ENCODE assay signal across 9 cellular contexts in genomic region chr9:137055385-137056364, GRCh38. TPM values are rescaled to one million over a fixed set of nuclear protein-coding genes. Genes with fewer than 3 reads are reported as not detected.
A peak's percentile ranks its signal among the peaks of the same experiment; 100 is the strongest.
DNase-seq lines count a peak whose midpoint lies in the region; ATAC-seq and TF ChIP-seq lines count a peak whose summit lies in the region.
"Had no signal": no experiment of that assay in that cellular context is flagged by ENCODE, and none has a peak within 500 bp of the region (broad histone marks: within the 10 kb centered on the region; RNA-seq: fewer than 3 reads in every experiment).

No MANE protein-coding gene starts in this region.

- H3K9me3 ChIP-seq in IMR-90 (ENCODE audit: control insufficient read depth, insufficient read depth, low read length) = no peaks in the 10 kb centered on the region

- 34% methylated on average over 11 of the region's 28 CpGs; no CpG with 5 or more reads in 1 of the 2 experiments for WGBS in IMR-90 (ENCODE audit: extremely low coverage in 2 of 2, insufficient read length in 1 of 2), 2 experiments

- no peaks in the 10 kb centered on the region for H3K79me1 ChIP-seq in IMR-90 (ENCODE audit: low read depth in 1 of 2, low read length in 2 of 2)

- no peak for TF ChIP-seq RAD21 in IMR-90 (IDR thresholded peaks at IDR 0.05; ENCODE audit: low read length)

- H3K14ac ChIP-seq in IMR-90 (replicated peaks; ENCODE audit: low read depth, low read length) = no peak overlapping the region

- H2BK5ac ChIP-seq in IMR-90 (ENCODE audit: low read depth, low read length, poor library complexity, severe bottlenecking) = no peak overlapping the region

- POLR2A ChIA-PET in IMR-90 (lab: Charles Lee; ENCODE audit: unreplicated experiment) = no interaction called here
- POLR2A ChIA-PET in MCF 10A (lab: Yijun Ruan, JAX) = interaction anchor here (0.5 to 2.5 kb wide), 7 partner anchors 9 to 1197 kb away, joined by 3 to 14 read pairs (median 4); partner anchors contain the start of genes MAN1B1, MRPL41 and TUBB4B

- TF ChIP-seq POLR2A in IMR-90 (IDR thresholded peaks at IDR 0.05; ENCODE audit: low read depth, low read length) = no peak

- H3K9me3 Mint-ChIP-seq in MCF 10A (ENCODE audit: unreplicated experiment) = no peaks in the 10 kb centered on the region
- no peaks in the 10 kb centered on the region for H3K9me3 Mint-ChIP-seq in activated naive CD4-positive, alpha-beta T cell treated with anti-CD3 and anti-CD28 coated beads, Interleukin-2, amount 50 U/mL, for 72 hours

- H3K4me1 ChIP-seq in IMR-90 (ENCODE audit: control insufficient read depth, insufficient read depth, low read length) = peaks cover 3% of the 10 kb centered on the region; the same call in 1 of the 2 replicates

- no peak overlapping the region for H3K4me3 ChIP-seq in IMR-90 (ENCODE audit: insufficient read depth, low read depth, low read length)

- no peaks in the 10 kb centered on the region for H3K36me3 Mint-ChIP-seq in MCF 10A (ENCODE audit: insufficient read depth, unreplicated experiment)
- H3K36me3 Mint-ChIP-seq in activated naive CD4-positive, alpha-beta T cell treated with anti-CD3 and anti-CD28 coated beads, Interleukin-2, amount 50 U/mL, for 72 hours = no peaks in the 10 kb centered on the region

- H3K18ac ChIP-seq in IMR-90 (ENCODE audit: low read depth, low read length) = no peak overlapping the region

- H3K4ac ChIP-seq in IMR-90 (ENCODE audit: low read depth, low read length) = no peak overlapping the region

- H2BK15ac ChIP-seq in IMR-90 (ENCODE audit: low read depth, low read length) = no peak overlapping the region

- no peak overlapping the region for H4K8ac ChIP-seq in IMR-90 (ENCODE audit: low read depth in 2 of 2, low read length in 2 of 2)

- H3K27ac Mint-ChIP-seq in MCF 10A (ENCODE audit: low read depth, unreplicated experiment) = no peak overlapping the region
- no peak overlapping the region for H3K27ac Mint-ChIP-seq in activated naive CD4-positive, alpha-beta T cell treated with anti-CD3 and anti-CD28 coated beads, Interleukin-2, amount 50 U/mL, for 72 hours

- H2AK9ac ChIP-seq in IMR-90 (replicated peaks; ENCODE audit: low read depth, low read length, poor library complexity) = peak overlapping the region; percentile 50

- H2BK20ac ChIP-seq in IMR-90 (ENCODE audit: low read depth, low read length) = no peak overlapping the region

- H3K27me3 Mint-ChIP-seq in MCF 10A (ENCODE audit: insufficient read depth, unreplicated experiment) = no peaks in the 10 kb centered on the region

- H4K91ac ChIP-seq in IMR-90 (ENCODE audit: insufficient read depth, low read depth, low read length) = no peak overlapping the region

- BruUV-seq in IMR-90 (replicated peaks; lab: Mats Ljungman, UMichigan) = no TSS peak
- no TSS peak for BruUV-seq in MCF 10A (replicated peaks; lab: Mats Ljungman, UMichigan)

- H3K9ac ChIP-seq in IMR-90 (ENCODE audit: low read depth, low read length) = no peak overlapping the region

- no peak overlapping the region for H2BK120ac ChIP-seq in IMR-90 (ENCODE audit: low read depth, low read length)

- no peak overlapping the region for H3K27ac ChIP-seq in IMR-90 (ENCODE audit: insufficient read depth, low read length)
- H3K27ac ChIP-seq in temporal lobe (ENCODE audit: low read depth, low read length) = peak overlapping the region; percentile 38

- dilution Hi-C loops in IMR-90 (cut with HindIII; ENCODE audit: low sequenced_read_pairs, unreplicated experiment) = no loop called here

- intact Hi-C loops in IMR-90 (cut with micrococcal nuclease) (no loop called here), MCF 10A (cut with micrococcal nuclease) (no loop called here), left colon (cut with DNase I, micrococcal nuclease) (no loop called here)

- H2AFZ ChIP-seq in IMR-90 (replicated peaks; ENCODE audit: low read length, poor library complexity) = peak overlapping the region; percentile 43

- peaks cover 7% of the 10 kb centered on the region for H3K4me1 Mint-ChIP-seq in MCF 10A (ENCODE audit: insufficient read depth, unreplicated experiment)

- peaks cover 54% of the 10 kb centered on the region for H3K27me3 ChIP-seq in IMR-90 (ENCODE audit: control insufficient read depth, insufficient read depth, low read length)

- in situ Hi-C loops in IMR-90 (cut with MboI; ENCODE audit: low sequenced_read_pairs) = no loop called here

- DNase-seq in IMR-90 = peak; percentile 41
- DNase-seq in MCF 10A (ENCODE audit: unreplicated experiment) = peak; percentile 94
- peak; percentile 94 to 96 for DNase-seq in left colon
- no peak for DNase-seq in activated naive CD4-positive, alpha-beta T cell treated with anti-CD3 and anti-CD28 coated beads, Interleukin-2, amount 50 U/mL, for 72 hours (ENCODE audit: low spot score in 2 of 2)
- no peak for DNase-seq in GM20000 (ENCODE audit: low spot score)
- DNase-seq in islet precursor cell = no peak
- DNase-seq: activated CD4-positive, alpha-beta T cell treated with anti-CD3 and anti-CD28 coated beads for 4 hours had no signal

- ATAC-seq in IMR-90 (ENCODE audit: low read depth) = peak; percentile 82
- ATAC-seq in left colon = peak; percentile 76
- no peak for ATAC-seq in activated naive CD4-positive, alpha-beta T cell treated with anti-CD3 and anti-CD28 coated beads, Interleukin-2, amount 50 U/mL, for 72 hours
- ATAC-seq in GM19452 (IDR thresholded peaks at IDR 0.05; ENCODE audit: unreplicated experiment) = no peak

- H3K23ac ChIP-seq in IMR-90 (ENCODE audit: low read depth, low read length) = no peak overlapping the region; the same call in 1 of the 2 replicates

- no peak overlapping the region; the same call in 1 of the 2 replicates for H2AK5ac ChIP-seq in IMR-90 (ENCODE audit: low read depth, low read length)

- H4K5ac ChIP-seq in IMR-90 (ENCODE audit: low read depth, low read length) = no peak overlapping the region

- peak overlapping the region; percentile 49 for H3K4me3 Mint-ChIP-seq in MCF 10A (ENCODE audit: unreplicated experiment)

- no peaks in the 10 kb centered on the region for H3K36me3 ChIP-seq in IMR-90 (ENCODE audit: control insufficient read depth, insufficient read depth, low read length)

- CTCF ChIA-PET in IMR-90 (lab: Yijun Ruan, JAX) = interaction anchor here (0.8 to 1.4 kb wide), 3 partner anchors 8 to 12 kb away, joined by 3 to 6 read pairs (median 4); partner anchors contain the start of gene NPDC1
- CTCF ChIA-PET in MCF 10A (lab: Yijun Ruan, JAX) = interaction anchor here (0.7 to 2.1 kb wide), 6 partner anchors 9 to 26 kb away, joined by 4 to 27 read pairs (median 8); partner anchors contain the start of gene NPDC1

- H3K4me2 ChIP-seq in IMR-90 (ENCODE audit: low read depth, low read length) = no peak overlapping the region; the same call in 1 of the 2 replicates

- H3K56ac ChIP-seq in IMR-90 (ENCODE audit: extremely low read depth, insufficient read depth, low read length) = no peak overlapping the region

- no peaks in the 10 kb centered on the region for H3K9me1 ChIP-seq in IMR-90 (ENCODE audit: insufficient read depth, low read length)

- no peak for TF ChIP-seq CTCF in IMR-90 (conservative IDR thresholded peaks at IDR 0.05; ENCODE audit: low read depth, low read length)
- no peak for TF ChIP-seq CTCF in MCF 10A (IDR thresholded peaks at IDR 0.05; ENCODE audit: unreplicated experiment)
- no peak for TF ChIP-seq CTCF in GM20000 (IDR thresholded peaks at IDR 0.05; ENCODE audit: extremely low read depth, missing control alignments)

- no peaks in the 10 kb centered on the region for H4K20me1 ChIP-seq in IMR-90 (ENCODE audit: insufficient read depth, low read length)

TF ChIP-seq in IMR-90, 13 proteins besides CTCF, POLR2A, EP300 and RAD21 (continues in another document):
- TF ChIP-seq MAZ (IDR thresholded peaks at IDR 0.05; ENCODE audit: borderline replicate concordance, low read depth, low read length) = no peak

RNA-seq across cellular contexts. Expression of gene ENTPD2, which starts 1.8 kb away (rescaled TPM):
- total RNA-seq in IMR-90 (2012; rRNA removed) = not detected in 2 replicates
- polyA plus RNA-seq in IMR-90 (2012; rRNA removed) = not detected in 2 replicates
- not detected in 2 replicates for polyA plus RNA-seq in IMR-90 (2012; cell fraction: cytosol; rRNA removed)
- 0.09 TPM in 1 of 2 replicates, not detected in the other for polyA plus RNA-seq in IMR-90 (2012; cell fraction: nucleus; rRNA removed; ENCODE audit: low replicate concordance)
- total RNA-seq in MCF 10A (2022) = 13.4 and 31.5 TPM in 2 replicates
- 10 to 100 TPM; 25.0 to 26.3 TPM for total RNA-seq in left colon
- total RNA-seq in temporal lobe = 0.25 TPM
- under 1 TPM in 1 of 2 donors, not detected in 1; 0.27 TPM for total RNA-seq in activated naive CD4-positive, alpha-beta T cell treated with anti-CD3 and anti-CD28 coated beads, Interleukin-2, amount 50 U/mL, for 72 hours

RNA-seq across cellular contexts. Expression of gene NPDC1, which starts 9.7 kb away (rescaled TPM):
- total RNA-seq in IMR-90 (2012; rRNA removed) (2.7 and 2.8 TPM in 2 replicates), MCF 10A (2022) (161 and 171 TPM in 2 replicates), left colon (100 to 1,000 TPM; 170 to 204 TPM), temporal lobe (24.6 TPM)
- 58.1 and 74.0 TPM in 2 replicates for polyA plus RNA-seq in IMR-90 (2012; rRNA removed)
- polyA plus RNA-seq in IMR-90 (2012; cell fraction: cytosol; rRNA removed) = 57.6 and 91.2 TPM in 2 replicates
- polyA plus RNA-seq in IMR-90 (2012; cell fraction: nucleus; rRNA removed; ENCODE audit: low replicate concordance) = 327 and 712 TPM in 2 replicates
- total RNA-seq in activated naive CD4-positive, alpha-beta T cell treated with anti-CD3 and anti-CD28 coated beads, Interleukin-2, amount 50 U/mL, for 72 hours = 10 to 100 TPM; 29.4 to 34.2 TPM

RNA-seq across cellular contexts. Expression of gene SAPCD2, which starts 14.7 kb away (rescaled TPM):
- total RNA-seq in IMR-90 (2012; rRNA removed) = 3.3 and 3.4 TPM in 2 replicates
- 4.9 and 6.4 TPM in 2 replicates for polyA plus RNA-seq in IMR-90 (2012; rRNA removed)
- 3.1 and 4.5 TPM in 2 replicates for polyA plus RNA-seq in IMR-90 (2012; cell fraction: cytosol; rRNA removed)
- polyA plus RNA-seq in IMR-90 (2012; cell fraction: nucleus; rRNA removed; ENCODE audit: low replicate concordance) = 3.0 and 9.5 TPM in 2 replicates
- 5.7 and 15.7 TPM in 2 replicates for total RNA-seq in MCF 10A (2022)
- 10 to 100 TPM; 10.3 to 16.8 TPM for total RNA-seq in left colon
- 1.5 TPM for total RNA-seq in temporal lobe
- total RNA-seq in activated naive CD4-positive, alpha-beta T cell treated with anti-CD3 and anti-CD28 coated beads, Interleukin-2, amount 50 U/mL, for 72 hours = 10 to 100 TPM in 1 of 2 donors, 1 to 10 TPM in 1; 3.5 to 13.3 TPM

RNA-seq across cellular contexts. Expression of gene UAP1L1, which starts 21.6 kb away (rescaled TPM):
- total RNA-seq in IMR-90 (2012; rRNA removed) (2.3 and 2.5 TPM in 2 replicates), MCF 10A (2022) (1.0 and 3.7 TPM in 2 replicates), left colon (10 to 100 TPM; 13.0 to 18.2 TPM), temporal lobe (0.25 TPM)
- 8.7 and 9.8 TPM in 2 replicates for polyA plus RNA-seq in IMR-90 (2012; rRNA removed)
- 4.2 and 5.1 TPM in 2 replicates for polyA plus RNA-seq in IMR-90 (2012; cell fraction: cytosol; rRNA removed)
- polyA plus RNA-seq in IMR-90 (2012; cell fraction: nucleus; rRNA removed; ENCODE audit: low replicate concordance) = 45.6 and 69.6 TPM in 2 replicates
- 10 to 100 TPM in 1 of 2 donors, 1 to 10 TPM in 1; 7.5 to 28.2 TPM for total RNA-seq in activated naive CD4-positive, alpha-beta T cell treated with anti-CD3 and anti-CD28 coated beads, Interleukin-2, amount 50 U/mL, for 72 hours

RNA-seq across cellular contexts. Expression of gene FUT7, which starts 23.8 kb away (rescaled TPM):
- total RNA-seq in IMR-90 (2012; rRNA removed) (not detected in 2 replicates), MCF 10A (2022) (0.12 TPM in 1 of 2 replicates, not detected in the other), left colon (not detected), temporal lobe (not detected)
- polyA plus RNA-seq in IMR-90 (2012; rRNA removed) = not detected in 2 replicates
- polyA plus RNA-seq in IMR-90 (2012; cell fraction: cytosol; rRNA removed) = not detected in 2 replicates
- polyA plus RNA-seq in IMR-90 (2012; cell fraction: nucleus; rRNA removed; ENCODE audit: low replicate concordance) = 0.02 and 0.03 TPM in 2 replicates
- 1 to 10 TPM; 1.4 to 1.6 TPM for total RNA-seq in activated naive CD4-positive, alpha-beta T cell treated with anti-CD3 and anti-CD28 coated beads, Interleukin-2, amount 50 U/mL, for 72 hours

Comparison
In these comparisons a context has a peak if more than half of its experiments do, and no peak if none do; other contexts are left out.
1. ATAC-seq: peak in IMR-90 (single experiment) and left colon (single experiment); none in activated naive CD4-positive, alpha-beta T cell treated with anti-CD3 and anti-CD28 coated beads, Interleukin-2, amount 50 U/mL, for 72 hours (0 of 2) and GM19452 (single experiment).
2. DNase-seq: peak in IMR-90 (single experiment), MCF 10A (single experiment) and left colon (2 of 2); none in activated naive CD4-positive, alpha-beta T cell treated with anti-CD3 and anti-CD28 coated beads, Interleukin-2, amount 50 U/mL, for 72 hours (0 of 2), GM20000 (single experiment) and islet precursor cell (single experiment).
3. RNA of gene ENTPD2, which starts 1.8 kb away (total RNA-seq): 13.4 to 31.5 TPM in MCF 10A and 25.0 to 26.3 TPM in left colon; 0.27 TPM in activated naive CD4-positive, alpha-beta T cell treated with anti-CD3 and anti-CD28 coated beads, Interleukin-2, amount 50 U/mL, for 72 hours, 0.25 TPM in temporal lobe (single experiment) and not detected in IMR-90; every median in the first group is over 10 times any median in the second.